Comparison of ENCODE assay signal across 8 cellular contexts in the genomic region with DNA sequence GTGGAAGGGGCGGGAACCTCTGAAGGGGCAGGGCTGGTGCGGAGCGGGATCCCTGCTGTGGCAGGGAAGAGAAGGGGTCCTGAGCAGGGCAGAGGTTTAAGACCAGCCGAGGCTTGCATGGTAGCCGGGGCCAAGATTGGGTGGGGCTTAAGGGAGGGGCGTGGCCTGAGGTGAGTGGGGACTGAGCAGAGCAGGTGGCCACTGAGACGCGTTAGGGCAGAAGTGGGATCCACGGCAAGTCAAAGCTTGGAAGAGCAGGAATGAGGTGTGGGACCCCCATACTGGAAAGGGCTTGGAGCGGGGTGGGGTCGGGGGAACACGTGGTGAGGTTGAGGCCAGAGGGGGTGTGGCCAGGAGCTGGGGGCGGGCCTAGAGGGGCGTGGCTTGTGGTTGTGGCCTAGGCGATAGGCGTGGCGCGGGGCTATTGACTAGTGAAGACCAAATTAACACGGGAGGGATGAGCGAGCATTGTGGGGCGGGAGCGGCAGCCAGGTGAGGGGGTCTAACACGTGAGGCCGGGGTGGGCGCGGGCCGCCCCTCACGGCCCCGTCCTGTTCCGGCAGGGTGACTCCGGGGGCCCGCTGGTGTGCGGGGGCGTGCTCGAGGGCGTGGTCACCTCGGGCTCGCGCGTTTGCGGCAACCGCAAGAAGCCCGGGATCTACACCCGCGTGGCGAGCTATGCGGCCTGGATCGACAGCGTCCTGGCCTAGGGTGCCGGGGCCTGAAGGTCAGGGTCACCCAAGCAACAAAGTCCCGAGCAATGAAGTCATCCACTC. TPM values are rescaled to one million over a fixed set of nuclear protein-coding genes. Genes with fewer than 3 reads are reported as not detected.
A peak's percentile ranks its signal among the peaks of the same experiment; 100 is the strongest.
DNase-seq lines count a peak whose midpoint lies in the region; ATAC-seq and TF ChIP-seq lines count a peak whose summit lies in the region.

No MANE protein-coding gene starts in this region.

- DNase-seq in GM10266 (ENCODE audit: extremely low spot score), result peak; percentile 89
- peak; percentile 54 for DNase-seq in SK-N-DZ (ENCODE audit: low spot score)
- DNase-seq in activated naive CD4-positive, alpha-beta T cell treated with Interleukin-2 at 50 U/mL for 16 hours, result peak; percentile 81
- DNase-seq in hepatic stellate cell (ENCODE audit: low spot score), result peak; percentile 84
- DNase-seq in stimulated activated CD4-positive, alpha-beta T cell treated with anti-CD3 and anti-CD28 coated beads, Interleukin-4, amount 100 ng/mL, for 1 hour, result peak; percentile 79
- no peak for DNase-seq in NCI-H510A treated with DMSO at 0.1 percent for 48 hours (lab: John Stamatoyannopoulos, UW)

- TF ChIP-seq CTCF in GM10266 (IDR thresholded peaks at IDR 0.05; ENCODE audit: control insufficient read depth, insufficient read depth, low read depth, missing control alignments), result no peak

- ATAC-seq in GM21825 (IDR thresholded peaks at IDR 0.05; ENCODE audit: unreplicated experiment) (no peak), HG03039 (IDR thresholded peaks at IDR 0.05; ENCODE audit: unreplicated experiment) (no peak)

RNA-seq across cellular contexts. Expression of gene CFD, which starts 3.3 kb away (rescaled TPM):
- 3.0 and 4.2 TPM in 2 replicates for polyA plus RNA-seq in SK-N-DZ (2014; cell fraction: cytosol; rRNA removed)
- polyA plus RNA-seq in SK-N-DZ (2014; cell fraction: nucleus; rRNA removed), result 0.96 and 2.8 TPM in 2 replicates

RNA-seq across cellular contexts. Expression of gene ELANE, which starts 10.6 kb away (rescaled TPM):
- polyA plus RNA-seq in SK-N-DZ (2014; cell fraction: cytosol; rRNA removed), result not detected in 2 replicates
- not detected in 2 replicates for polyA plus RNA-seq in SK-N-DZ (2014; cell fraction: nucleus; rRNA removed)

RNA-seq across cellular contexts. Expression of gene PRTN3, which starts 21.9 kb away (rescaled TPM):
- polyA plus RNA-seq in SK-N-DZ (2014; cell fraction: cytosol; rRNA removed), result not detected in 2 replicates
- not detected in 2 replicates for polyA plus RNA-seq in SK-N-DZ (2014; cell fraction: nucleus; rRNA removed)

RNA-seq across cellular contexts. Expression of gene MED16, which starts 30.3 kb away (rescaled TPM):
- polyA plus RNA-seq in SK-N-DZ (2014; cell fraction: cytosol; rRNA removed), result 31.2 and 36.7 TPM in 2 replicates
- polyA plus RNA-seq in SK-N-DZ (2014; cell fraction: nucleus; rRNA removed), result 27.4 and 45.1 TPM in 2 replicates

RNA-seq across cellular contexts. Expression of gene RNU6-9, which starts 30.6 kb away (rescaled TPM):
- polyA plus RNA-seq in SK-N-DZ (2014; cell fraction: cytosol; rRNA removed), result not detected in 2 replicates
- polyA plus RNA-seq in SK-N-DZ (2014; cell fraction: nucleus; rRNA removed), result not detected in 2 replicates
